1 cellular context compared by ENCODE assay signal in genomic region chr13:109309625-109310363, GRCh38.
TF ChIP-seq lines count a peak whose summit lies in the region.

No MANE protein-coding gene starts in this region.

TF ChIP-seq in HepG2, 621 proteins besides CTCF, POLR2A, EP300 and RAD21 (continued from another document and continues in another):
- TF ChIP-seq, protein P1, sequence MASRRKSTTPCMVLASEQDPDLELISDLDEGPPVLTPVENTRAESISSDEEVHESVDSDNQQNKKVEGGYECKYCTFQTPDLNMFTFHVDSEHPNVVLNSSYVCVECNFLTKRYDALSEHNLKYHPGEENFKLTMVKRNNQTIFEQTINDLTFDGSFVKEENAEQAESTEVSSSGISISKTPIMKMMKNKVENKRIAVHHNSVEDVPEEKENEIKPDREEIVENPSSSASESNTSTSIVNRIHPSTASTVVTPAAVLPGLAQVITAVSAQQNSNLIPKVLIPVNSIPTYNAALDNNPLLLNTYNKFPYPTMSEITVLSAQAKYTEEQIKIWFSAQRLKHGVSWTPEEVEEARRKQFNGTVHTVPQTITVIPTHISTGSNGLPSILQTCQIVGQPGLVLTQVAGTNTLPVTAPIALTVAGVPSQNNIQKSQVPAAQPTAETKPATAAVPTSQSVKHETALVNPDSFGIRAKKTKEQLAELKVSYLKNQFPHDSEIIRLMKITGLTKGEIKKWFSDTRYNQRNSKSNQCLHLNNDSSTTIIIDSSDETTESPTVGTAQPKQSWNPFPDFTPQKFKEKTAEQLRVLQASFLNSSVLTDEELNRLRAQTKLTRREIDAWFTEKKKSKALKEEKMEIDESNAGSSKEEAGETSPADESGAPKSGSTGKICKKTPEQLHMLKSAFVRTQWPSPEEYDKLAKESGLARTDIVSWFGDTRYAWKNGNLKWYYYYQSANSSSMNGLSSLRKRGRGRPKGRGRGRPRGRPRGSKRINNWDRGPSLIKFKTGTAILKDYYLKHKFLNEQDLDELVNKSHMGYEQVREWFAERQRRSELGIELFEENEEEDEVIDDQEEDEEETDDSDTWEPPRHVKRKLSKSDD (CRISPR knock-in tag; IDR thresholded peaks at IDR 0.05; ENCODE audit: low read depth) = peak; percentile 69; the same call in 1 of the 2 replicates
- TF ChIP-seq TEF (CRISPR knock-in tag; IDR thresholded peaks at IDR 0.05) (no peak), KLF16 (CRISPR knock-in tag; IDR thresholded peaks at IDR 0.05) (0 out of 4 replicates have a peak, but pooled peaks of 1 of the 2 experiments have one; percentile 19), ZNF556 (CRISPR knock-in tag; IDR thresholded peaks at IDR 0.05; ENCODE audit: borderline replicate concordance) (0 out of 2 replicates have a peak, but pooled peaks have one; percentile 17), PHF21A (CRISPR knock-in tag; IDR thresholded peaks at IDR 0.05) (peak; percentile 50), REPIN1 (CRISPR knock-in tag; IDR thresholded peaks at IDR 0.05; ENCODE audit: borderline replicate concordance, low read depth) (no peak), ZNF264 (CRISPR knock-in tag; IDR thresholded peaks at IDR 0.05) (peak; percentile 85; the same call in 1 of the 2 replicates), SRSF4 (IDR thresholded peaks at IDR 0.05; ENCODE audit: low read depth, low read length, poor library complexity, severe bottlenecking) (no peak), MEIS1 (CRISPR knock-in tag; IDR thresholded peaks at IDR 0.05; ENCODE audit: borderline replicate concordance) (no peak), FOXA3 (CRISPR knock-in tag; IDR thresholded peaks at IDR 0.05) (peak; percentile 84), GTF2F1 (IDR thresholded peaks at IDR 0.05; ENCODE audit: low read length) (no peak), ZNF430 (CRISPR knock-in tag; IDR thresholded peaks at IDR 0.05) (0 out of 2 replicates have a peak, but pooled peaks have one; percentile 55), ZNF788 (CRISPR knock-in tag; IDR thresholded peaks at IDR 0.05; ENCODE audit: borderline replicate concordance) (peak; percentile 31; the same call in 1 of the 2 replicates), CREB1 (IDR thresholded peaks at IDR 0.05) (peak; percentile 96), CREB1 (CRISPR knock-in tag; IDR thresholded peaks at IDR 0.05) (peak; percentile 76), TCF7 (IDR thresholded peaks at IDR 0.05; ENCODE audit: low read depth) (peak; percentile 27), BATF2 (CRISPR knock-in tag; IDR thresholded peaks at IDR 0.05) (no peak), ZNF609 (CRISPR knock-in tag; IDR thresholded peaks at IDR 0.05; ENCODE audit: borderline replicate concordance) (peak; percentile 72; the same call in 1 of the 2 replicates), ATF1 (CRISPR knock-in tag; IDR thresholded peaks at IDR 0.05) (peak; percentile 77), GATA4 (IDR thresholded peaks at IDR 0.05; ENCODE audit: borderline replicate concordance, low read depth) (peak; percentile 61; the same call in 1 of the 2 replicates), XBP1 (CRISPR knock-in tag; IDR thresholded peaks at IDR 0.05) (no peak), ZNF12 (CRISPR knock-in tag; IDR thresholded peaks at IDR 0.05) (peak; percentile 31; the same call in 1 of the 2 replicates), BCLAF1 (IDR thresholded peaks at IDR 0.05) (no peak), SALL1 (CRISPR knock-in tag; IDR thresholded peaks at IDR 0.05) (peak; percentile 91), JUN (CRISPR knock-in tag; IDR thresholded peaks at IDR 0.05) (peak; percentile 84; the same call in 1 of the 2 replicates), MED1 (CRISPR knock-in tag; IDR thresholded peaks at IDR 0.05) (peak; percentile 59), RCOR2 (CRISPR knock-in tag; IDR thresholded peaks at IDR 0.05) (no peak), PHF5A (CRISPR knock-in tag; IDR thresholded peaks at IDR 0.05; ENCODE audit: low read depth, unreplicated experiment) (no peak), GATAD2A (CRISPR knock-in tag; IDR thresholded peaks at IDR 0.05) (peak; percentile 81), ZFX (CRISPR knock-in tag; IDR thresholded peaks at IDR 0.05; ENCODE audit: low read depth) (0 out of 2 replicates have a peak, but pooled peaks have one; percentile 25), SOX13 (IDR thresholded peaks at IDR 0.05) (no peak), SOX13 (CRISPR knock-in tag; conservative IDR thresholded peaks at IDR 0.05 in 1 of 2, IDR thresholded peaks at IDR 0.05 in 1 of 2) (peak in 1 of 2 experiments; percentile 70; a peak in 1 of 4 replicates), HMG20A (CRISPR knock-in tag; IDR thresholded peaks at IDR 0.05; ENCODE audit: borderline replicate concordance) (0 out of 2 replicates have a peak, but pooled peaks have one; percentile 11), ZNF660 (CRISPR knock-in tag; IDR thresholded peaks at IDR 0.05; ENCODE audit: borderline replicate concordance, low read depth) (no peak), ZNF777 (CRISPR knock-in tag; IDR thresholded peaks at IDR 0.05) (no peak), ZNF274 (CRISPR knock-in tag; IDR thresholded peaks at IDR 0.05) (no peak), SAP130 (CRISPR knock-in tag; IDR thresholded peaks at IDR 0.05; ENCODE audit: low read depth) (0 out of 2 replicates have a peak, but pooled peaks have one; percentile 25), ZNF337 (CRISPR knock-in tag; IDR thresholded peaks at IDR 0.05; ENCODE audit: borderline replicate concordance, low read depth) (no peak), ETV5 (CRISPR knock-in tag; IDR thresholded peaks at IDR 0.05; ENCODE audit: borderline replicate concordance) (peak; percentile 42; the same call in 1 of the 2 replicates), CBX5 (CRISPR knock-in tag; IDR thresholded peaks at IDR 0.05; ENCODE audit: borderline replicate concordance) (0 out of 2 replicates have a peak, but pooled peaks have one; percentile 22), ZNF703 (CRISPR knock-in tag; IDR thresholded peaks at IDR 0.05; ENCODE audit: borderline replicate concordance) (no peak)
- TF ChIP-seq, protein P2, sequence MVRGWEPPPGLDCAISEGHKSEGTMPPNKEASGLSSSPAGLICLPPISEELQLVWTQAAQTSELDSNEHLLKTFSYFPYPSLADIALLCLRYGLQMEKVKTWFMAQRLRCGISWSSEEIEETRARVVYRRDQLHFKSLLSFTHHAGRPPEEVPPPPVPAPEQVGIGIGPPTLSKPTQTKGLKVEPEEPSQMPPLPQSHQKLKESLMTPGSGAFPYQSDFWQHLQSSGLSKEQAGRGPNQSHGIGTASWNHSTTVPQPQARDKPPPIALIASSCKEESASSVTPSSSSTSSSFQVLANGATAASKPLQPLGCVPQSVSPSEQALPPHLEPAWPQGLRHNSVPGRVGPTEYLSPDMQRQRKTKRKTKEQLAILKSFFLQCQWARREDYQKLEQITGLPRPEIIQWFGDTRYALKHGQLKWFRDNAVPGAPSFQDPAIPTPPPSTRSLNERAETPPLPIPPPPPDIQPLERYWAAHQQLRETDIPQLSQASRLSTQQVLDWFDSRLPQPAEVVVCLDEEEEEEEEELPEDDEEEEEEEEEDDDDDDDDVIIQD (CRISPR knock-in tag; IDR thresholded peaks at IDR 0.05; ENCODE audit: low read depth) = peak; percentile 16; the same call in 1 of the 2 replicates
- TF ChIP-seq, protein P3, sequence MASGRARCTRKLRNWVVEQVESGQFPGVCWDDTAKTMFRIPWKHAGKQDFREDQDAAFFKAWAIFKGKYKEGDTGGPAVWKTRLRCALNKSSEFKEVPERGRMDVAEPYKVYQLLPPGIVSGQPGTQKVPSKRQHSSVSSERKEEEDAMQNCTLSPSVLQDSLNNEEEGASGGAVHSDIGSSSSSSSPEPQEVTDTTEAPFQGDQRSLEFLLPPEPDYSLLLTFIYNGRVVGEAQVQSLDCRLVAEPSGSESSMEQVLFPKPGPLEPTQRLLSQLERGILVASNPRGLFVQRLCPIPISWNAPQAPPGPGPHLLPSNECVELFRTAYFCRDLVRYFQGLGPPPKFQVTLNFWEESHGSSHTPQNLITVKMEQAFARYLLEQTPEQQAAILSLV (CRISPR knock-in tag; IDR thresholded peaks at IDR 0.05; ENCODE audit: borderline replicate concordance) = no peak
- TF ChIP-seq, protein P4, sequence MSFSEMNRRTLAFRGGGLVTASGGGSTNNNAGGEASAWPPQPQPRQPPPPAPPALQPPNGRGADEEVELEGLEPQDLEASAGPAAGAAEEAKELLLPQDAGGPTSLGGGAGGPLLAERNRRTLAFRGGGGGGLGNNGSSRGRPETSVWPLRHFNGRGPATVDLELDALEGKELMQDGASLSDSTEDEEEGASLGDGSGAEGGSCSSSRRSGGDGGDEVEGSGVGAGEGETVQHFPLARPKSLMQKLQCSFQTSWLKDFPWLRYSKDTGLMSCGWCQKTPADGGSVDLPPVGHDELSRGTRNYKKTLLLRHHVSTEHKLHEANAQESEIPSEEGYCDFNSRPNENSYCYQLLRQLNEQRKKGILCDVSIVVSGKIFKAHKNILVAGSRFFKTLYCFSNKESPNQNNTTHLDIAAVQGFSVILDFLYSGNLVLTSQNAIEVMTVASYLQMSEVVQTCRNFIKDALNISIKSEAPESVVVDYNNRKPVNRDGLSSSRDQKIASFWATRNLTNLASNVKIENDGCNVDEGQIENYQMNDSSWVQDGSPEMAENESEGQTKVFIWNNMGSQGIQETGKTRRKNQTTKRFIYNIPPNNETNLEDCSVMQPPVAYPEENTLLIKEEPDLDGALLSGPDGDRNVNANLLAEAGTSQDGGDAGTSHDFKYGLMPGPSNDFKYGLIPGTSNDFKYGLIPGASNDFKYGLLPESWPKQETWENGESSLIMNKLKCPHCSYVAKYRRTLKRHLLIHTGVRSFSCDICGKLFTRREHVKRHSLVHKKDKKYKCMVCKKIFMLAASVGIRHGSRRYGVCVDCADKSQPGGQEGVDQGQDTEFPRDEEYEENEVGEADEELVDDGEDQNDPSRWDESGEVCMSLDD (CRISPR knock-in tag; IDR thresholded peaks at IDR 0.05; ENCODE audit: borderline replicate concordance) = no peak
- TF ChIP-seq, protein P5, sequence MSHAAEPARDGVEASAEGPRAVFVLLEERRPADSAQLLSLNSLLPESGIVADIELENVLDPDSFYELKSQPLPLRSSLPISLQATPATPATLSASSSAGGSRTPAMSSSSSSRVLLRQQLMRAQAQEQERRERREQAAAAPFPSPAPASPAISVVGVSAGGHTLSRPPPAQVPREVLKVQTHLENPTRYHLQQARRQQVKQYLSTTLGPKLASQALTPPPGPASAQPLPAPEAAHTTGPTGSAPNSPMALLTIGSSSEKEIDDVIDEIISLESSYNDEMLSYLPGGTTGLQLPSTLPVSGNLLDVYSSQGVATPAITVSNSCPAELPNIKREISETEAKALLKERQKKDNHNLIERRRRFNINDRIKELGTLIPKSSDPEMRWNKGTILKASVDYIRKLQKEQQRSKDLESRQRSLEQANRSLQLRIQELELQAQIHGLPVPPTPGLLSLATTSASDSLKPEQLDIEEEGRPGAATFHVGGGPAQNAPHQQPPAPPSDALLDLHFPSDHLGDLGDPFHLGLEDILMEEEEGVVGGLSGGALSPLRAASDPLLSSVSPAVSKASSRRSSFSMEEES (CRISPR knock-in tag; IDR thresholded peaks at IDR 0.05) = no peak
